ENCODE assay signal across 20 cellular contexts in the genomic region with DNA sequence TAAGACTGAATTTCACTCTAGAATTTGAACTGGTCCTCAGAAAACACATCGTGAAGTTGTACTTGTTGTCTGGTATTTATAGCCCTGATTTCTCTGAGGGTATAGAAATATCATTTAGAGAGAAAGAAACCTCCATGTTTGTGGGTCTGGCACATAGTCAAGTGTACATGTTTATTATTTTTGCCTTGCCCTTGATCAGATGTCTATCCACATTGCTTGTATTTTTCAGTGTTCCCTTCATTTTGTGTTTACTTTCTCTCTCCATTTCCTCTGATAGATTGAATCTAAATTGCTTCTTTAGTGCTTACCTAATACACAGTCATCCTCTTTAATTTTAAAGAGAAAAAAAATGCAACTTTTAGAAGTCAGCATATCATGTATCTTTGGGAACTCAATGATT. TPM values are rescaled to one million over a fixed set of nuclear protein-coding genes. Genes with fewer than 3 reads are reported as not detected.
DNase-seq lines count a peak whose midpoint lies in the region; ATAC-seq, FAIRE-seq and TF ChIP-seq lines count a peak whose summit lies in the region.
"Had no signal": no experiment of that assay in that cellular context is flagged by ENCODE, and none has a peak within 500 bp of the region (broad histone marks: within the 10 kb centered on the region; RNA-seq: fewer than 3 reads in every experiment).

No MANE protein-coding gene starts in this region.

- H3K27ac Mint-ChIP-seq in GM23338 (peak overlapping the region; percentile 97), neural crest cell (ENCODE audit: unreplicated experiment) (peak overlapping the region; percentile 98)
- no peak overlapping the region for H3K27ac Mint-ChIP-seq in activated T-cell treated with anti-CD3 and anti-CD28 coated beads, Interleukin-2, amount 50 U/mL, for 72 hours
- H3K27ac Mint-ChIP-seq: activated B cell treated with CpG ODN at 0.5 μM for 24 hours; activated CD8-positive, alpha-beta memory T cell treated with anti-CD3 and anti-CD28 coated beads, Interleukin-2, amount 10 ng/mL, durations not matched to agents 7 days and 5 days; activated naive CD4-positive, alpha-beta T cell treated with anti-CD3 and anti-CD28 coated beads for 36 hours had no signal

- POLR2A ChIA-PET in endothelial cell of umbilical vein (lab: Charles Lee) = no interaction called here

- no peak overlapping the region for H3K4me3 Mint-ChIP-seq in GM23338
- H3K4me3 Mint-ChIP-seq in neural crest cell = no peak overlapping the region
- H3K4me3 Mint-ChIP-seq in activated T-cell treated with anti-CD3 and anti-CD28 coated beads, Interleukin-2, amount 50 U/mL, for 72 hours = no peak overlapping the region
- H3K4me3 Mint-ChIP-seq: activated B cell treated with CpG ODN at 0.5 μM for 24 hours; activated CD8-positive, alpha-beta memory T cell treated with anti-CD3 and anti-CD28 coated beads, Interleukin-2, amount 10 ng/mL, durations not matched to agents 7 days and 5 days; activated naive CD4-positive, alpha-beta T cell treated with anti-CD3 and anti-CD28 coated beads for 36 hours; naive thymus-derived CD8-positive, alpha-beta T cell had no signal

- DNase-seq in GM23338 (ENCODE audit: low spot score) = no peak
- peak; percentile 8 for DNase-seq in LHCN-M2 (ENCODE audit: low read depth)
- peak; percentile 51 for DNase-seq in endothelial cell of umbilical vein (ENCODE audit: low read depth, low spot score)
- DNase-seq in neural crest cell (ENCODE audit: low read depth, low spot score) = no peak
- no peak for DNase-seq in activated naive CD4-positive, alpha-beta T cell treated with Interleukin-2 at 50 U/mL for 16 hours
- no peak for DNase-seq in activated T-cell treated with anti-CD3 and anti-CD28 coated beads, Interleukin-2, amount 50 U/mL, for 72 hours
- DNase-seq: activated B cell treated with CpG ODN at 0.5 μM for 24 hours; activated CD8-positive, alpha-beta memory T cell treated with anti-CD3 and anti-CD28 coated beads, Interleukin-2, amount 10 ng/mL, durations not matched to agents 7 days and 5 days; activated naive CD4-positive, alpha-beta T cell treated with anti-CD3 and anti-CD28 coated beads for 36 hours; COR-L47; hippocampal formation; left lung; naive thymus-derived CD8-positive, alpha-beta T cell; NCI-H187 treated with DMSO at 0.1 percent for 48 hours; SW 1271; T1000 had no signal

- no peaks in the 10 kb centered on the region for H3K9me3 ChIP-seq in endothelial cell of umbilical vein (replicated peaks; ENCODE audit: control insufficient read depth, insufficient read depth, low read length)
- H3K9me3 ChIP-seq: gastroesophageal sphincter, left lung had no signal

- H4K20me1 ChIP-seq in GM23338 (replicated peaks; ENCODE audit: insufficient read depth) = no peaks in the 10 kb centered on the region
- no peaks in the 10 kb centered on the region for H4K20me1 ChIP-seq in endothelial cell of umbilical vein (replicated peaks; ENCODE audit: control insufficient read depth, extremely low read depth, insufficient read depth, low read length)

- BruUV-seq in endothelial cell of umbilical vein (replicated peaks; lab: Mats Ljungman, UMichigan) = no TSS peak

- H3K4me1 ChIP-seq in GM23338 (ENCODE audit: insufficient read depth) (peaks cover 12% of the 10 kb centered on the region), endothelial cell of umbilical vein (ENCODE audit: control insufficient read depth, extremely low read depth, insufficient read depth, low read length) (peaks cover 6% of the 10 kb centered on the region)
- H3K4me1 ChIP-seq: left lung had no signal

- FAIRE-seq in endothelial cell of umbilical vein (lab: Jason Lieb, UNC) = no peak
- FAIRE-seq: RCC 7860 had no signal

- H3K27me3 Mint-ChIP-seq in GM23338 (ENCODE audit: insufficient read depth, low read depth, poor library complexity) (no peaks in the 10 kb centered on the region), neural crest cell (ENCODE audit: low read depth) (no peaks in the 10 kb centered on the region)
- no peaks in the 10 kb centered on the region for H3K27me3 Mint-ChIP-seq in activated T-cell treated with anti-CD3 and anti-CD28 coated beads, Interleukin-2, amount 50 U/mL, for 72 hours (ENCODE audit: low read depth)
- H3K27me3 Mint-ChIP-seq: activated B cell treated with CpG ODN at 0.5 μM for 24 hours; activated CD8-positive, alpha-beta memory T cell treated with anti-CD3 and anti-CD28 coated beads, Interleukin-2, amount 10 ng/mL, durations not matched to agents 7 days and 5 days; naive thymus-derived CD8-positive, alpha-beta T cell; type B pancreatic cell had no signal

- ATAC-seq in GM23338 (no peak), HG03175 (IDR thresholded peaks at IDR 0.05; ENCODE audit: unreplicated experiment) (no peak)
- ATAC-seq in activated T-cell treated with anti-CD3 and anti-CD28 coated beads, Interleukin-2, amount 50 U/mL, for 72 hours (replicated peaks in 1 of 2) = no peak
- ATAC-seq: activated CD8-positive, alpha-beta memory T cell treated with anti-CD3 and anti-CD28 coated beads, Interleukin-2, amount 10 ng/mL, durations not matched to agents 7 days and 5 days; gastroesophageal sphincter; left lung; naive thymus-derived CD8-positive, alpha-beta T cell had no signal

- H2AFZ ChIP-seq in GM23338 (no peak overlapping the region), endothelial cell of umbilical vein (ENCODE audit: low read depth, low read length) (no peak overlapping the region)

- CTCF ChIA-PET in endothelial cell of umbilical vein (lab: Charles Lee) = no interaction called here

- TF ChIP-seq CTCF in GM23338 (conservative IDR thresholded peaks at IDR 0.05; ENCODE audit: low read depth in 2 of 2) (no peak), endothelial cell of umbilical vein (IDR thresholded peaks at IDR 0.05; ENCODE audit: extremely low read depth in 1 of 2, insufficient read depth in 1 of 2, low read depth in 1 of 2, low read length in 2 of 2) (no peak), neural crest cell (conservative IDR thresholded peaks at IDR 0.05) (no peak)

- H3K4me2 ChIP-seq in GM23338 (no peak overlapping the region), endothelial cell of umbilical vein (ENCODE audit: insufficient read depth, low read length) (no peak overlapping the region)

- H3K4me1 Mint-ChIP-seq in GM23338 (peaks cover 14% of the 10 kb centered on the region), neural crest cell (peaks cover 19% of the 10 kb centered on the region)
- no peaks in the 10 kb centered on the region for H3K4me1 Mint-ChIP-seq in activated T-cell treated with anti-CD3 and anti-CD28 coated beads, Interleukin-2, amount 50 U/mL, for 72 hours (ENCODE audit: low read depth)
- H3K4me1 Mint-ChIP-seq: activated CD8-positive, alpha-beta memory T cell treated with anti-CD3 and anti-CD28 coated beads, Interleukin-2, amount 10 ng/mL, durations not matched to agents 7 days and 5 days had no signal

- H3K9me3 Mint-ChIP-seq in GM23338 = peaks cover 4% of the 10 kb centered on the region; the same call in 1 of the 3 replicates
- peaks cover 3% of the 10 kb centered on the region for H3K9me3 Mint-ChIP-seq in neural crest cell
- peaks cover 0 to 6% of the 10 kb centered on the region in 2 donors for H3K9me3 Mint-ChIP-seq in activated T-cell treated with anti-CD3 and anti-CD28 coated beads, Interleukin-2, amount 50 U/mL, for 72 hours
- H3K9me3 Mint-ChIP-seq: type B pancreatic cell had no signal

- intact Hi-C loops in endothelial cell of umbilical vein (cut with micrococcal nuclease) = no loop called here

- no peaks in the 10 kb centered on the region for H3K9me2 ChIP-seq in GM23338 (ENCODE audit: insufficient read depth)

- H3K4me3 ChIP-seq in GM23338 (no peak overlapping the region), endothelial cell of umbilical vein (replicated peaks in 1 of 3; ENCODE audit: insufficient read depth in 1 of 3, low read depth in 1 of 3, low read length in 3 of 3) (no peak overlapping the region)
- H3K4me3 ChIP-seq: gastroesophageal sphincter, left lung had no signal

- H3K36me3 ChIP-seq in GM23338 (ENCODE audit: insufficient read depth) (peaks cover 3% of the 10 kb centered on the region; the same call in 1 of the 2 replicates), endothelial cell of umbilical vein (ENCODE audit: control insufficient read depth in 2 of 2, extremely low read depth in 1 of 2, insufficient read depth in 2 of 2, low read length in 2 of 2) (peaks cover 0 to 1% of the 10 kb centered on the region in 2 experiments)

- H3K27ac ChIP-seq in GM23338 (ENCODE audit: low read depth) = peak overlapping the region; percentile 78; the same call in 1 of the 2 replicates
- no peak overlapping the region for H3K27ac ChIP-seq in endothelial cell of umbilical vein (ENCODE audit: insufficient read depth, low read depth, low read length)
- H3K27ac ChIP-seq: left lung had no signal

- no peaks in the 10 kb centered on the region for H3F3A ChIP-seq in GM23338 (replicated peaks; ENCODE audit: low read depth)

- dilution Hi-C loops in endothelial cell of umbilical vein (cut with MboI; ENCODE audit: extremely low pct_ligation_motif_present, low sequenced_read_pairs) = no loop called here

- H3K9me1 ChIP-seq in endothelial cell of umbilical vein (replicated peaks; ENCODE audit: control insufficient read depth, extremely low read depth, insufficient read depth, low read length) = no peaks in the 10 kb centered on the region

- H3K27me3 ChIP-seq in GM23338 (ENCODE audit: insufficient read depth) (no peaks in the 10 kb centered on the region), endothelial cell of umbilical vein (ENCODE audit: control insufficient read depth in 2 of 2, insufficient read depth in 2 of 2, low read length in 2 of 2) (no peaks in the 10 kb centered on the region)
- H3K27me3 ChIP-seq: gastroesophageal sphincter, left lung had no signal

- peaks cover 30% of the 10 kb centered on the region for H3K36me3 Mint-ChIP-seq in GM23338 (ENCODE audit: low read depth)
- peaks cover 17% of the 10 kb centered on the region for H3K36me3 Mint-ChIP-seq in neural crest cell (ENCODE audit: low read depth)
- H3K36me3 Mint-ChIP-seq in activated T-cell treated with anti-CD3 and anti-CD28 coated beads, Interleukin-2, amount 50 U/mL, for 72 hours (ENCODE audit: insufficient read depth in 2 of 2) = peaks cover 11 to 17% of the 10 kb centered on the region in 2 donors

- H3K9ac ChIP-seq in endothelial cell of umbilical vein (replicated peaks; ENCODE audit: extremely low read depth, insufficient read depth, low read length) = no peak overlapping the region

- TF ChIP-seq POLR2A in endothelial cell of umbilical vein (IDR thresholded peaks at IDR 0.05; ENCODE audit: low read depth, low read length) = no peak

- H3K79me2 ChIP-seq in GM23338 (replicated peaks; ENCODE audit: insufficient read depth) (no peaks in the 10 kb centered on the region), endothelial cell of umbilical vein (ENCODE audit: control insufficient read depth, insufficient read depth, low read length) (no peaks in the 10 kb centered on the region)

RNA-seq across cellular contexts. Expression of a gene that starts 30.1 kb away (rescaled TPM):
- total RNA-seq in GM23338 (2014; rRNA removed; shearing (Covaris generic)) = 0.69 and 0.74 TPM in 2 replicates
- polyA plus RNA-seq in GM23338 (2016; fragmentation: Nextera tagmentation; extraction: Ambion mirVana) (0.24 and 0.34 TPM in 2 replicates), endothelial cell of umbilical vein (0.69 and 0.97 TPM in 2 replicates)
- total RNA-seq in LHCN-M2 (2014; rRNA removed) (0.32 and 0.40 TPM in 2 replicates), endothelial cell of umbilical vein (0.28 and 0.44 TPM in 2 replicates), neural crest cell (1.5 and 1.7 TPM in 2 replicates)
- polyA plus RNA-seq in LHCN-M2 (2012) = 0.16 TPM
- polyA plus RNA-seq in endothelial cell of umbilical vein (2011; cell fraction: cytosol; rRNA removed) = 0.45 and 0.51 TPM in 2 replicates
- polyA plus RNA-seq in endothelial cell of umbilical vein (2011; cell fraction: nucleus; rRNA removed) = 2.9 and 5.2 TPM in 2 replicates
- polyA plus RNA-seq in endothelial cell of umbilical vein (2012) = 0.35 TPM in 2 replicates
- 1.4 and 2.1 TPM in 2 replicates for polyA minus RNA-seq in endothelial cell of umbilical vein
- polyA minus RNA-seq in endothelial cell of umbilical vein (2011; cell fraction: cytosol; rRNA and poly(A)+ RNA removed) = not detected
- 2.7 and 4.6 TPM in 2 replicates for polyA minus RNA-seq in endothelial cell of umbilical vein (2011; cell fraction: nucleus; rRNA and poly(A)+ RNA removed)
- under 1 TPM; 0.34 to 0.39 TPM for total RNA-seq in activated T-cell treated with anti-CD3 and anti-CD28 coated beads, Interleukin-2, amount 50 U/mL, for 72 hours

RNA-seq across cellular contexts. Expression of a gene that starts 47.0 kb away (rescaled TPM):
- 15.6 and 16.2 TPM in 2 replicates for total RNA-seq in GM23338 (2014; rRNA removed; shearing (Covaris generic))
- polyA plus RNA-seq in GM23338 (2016; fragmentation: Nextera tagmentation; extraction: Ambion mirVana) (4.3 and 5.4 TPM in 2 replicates), endothelial cell of umbilical vein (4.6 and 5.6 TPM in 2 replicates)
- total RNA-seq in LHCN-M2 (2014; rRNA removed) (13.4 and 19.2 TPM in 2 replicates), endothelial cell of umbilical vein (19.5 and 19.7 TPM in 2 replicates), neural crest cell (18.6 and 19.7 TPM in 2 replicates)
- polyA plus RNA-seq in LHCN-M2 (2012) = 4.4 TPM
- polyA plus RNA-seq in endothelial cell of umbilical vein (2011; cell fraction: cytosol; rRNA removed) = 5.4 and 6.0 TPM in 2 replicates
- 21.3 and 26.3 TPM in 2 replicates for polyA plus RNA-seq in endothelial cell of umbilical vein (2011; cell fraction: nucleus; rRNA removed)
- polyA plus RNA-seq in endothelial cell of umbilical vein (2012) = 12.4 and 13.2 TPM in 2 replicates
- 21.8 and 22.7 TPM in 2 replicates for polyA minus RNA-seq in endothelial cell of umbilical vein
- polyA minus RNA-seq in endothelial cell of umbilical vein (2011; cell fraction: cytosol; rRNA and poly(A)+ RNA removed) = 5.0 TPM
- polyA minus RNA-seq in endothelial cell of umbilical vein (2011; cell fraction: nucleus; rRNA and poly(A)+ RNA removed) = 46.0 and 64.7 TPM in 2 replicates
- total RNA-seq in activated T-cell treated with anti-CD3 and anti-CD28 coated beads, Interleukin-2, amount 50 U/mL, for 72 hours = 10 to 100 TPM; 13.3 to 14.7 TPM

Comparison
In these comparisons a context has a peak if more than half of its experiments do, and no peak if none do; other contexts are left out.
1. DNase-seq: peak in LHCN-M2 (single experiment) and endothelial cell of umbilical vein (single experiment); none in GM23338 (single experiment), neural crest cell (single experiment), activated naive CD4-positive, alpha-beta T cell treated with Interleukin-2 at 50 U/mL for 16 hours (single experiment) and activated T-cell treated with anti-CD3 and anti-CD28 coated beads, Interleukin-2, amount 50 U/mL, for 72 hours (0 of 2).